8 cellular contexts compared by ENCODE assay signal in the genomic region with DNA sequence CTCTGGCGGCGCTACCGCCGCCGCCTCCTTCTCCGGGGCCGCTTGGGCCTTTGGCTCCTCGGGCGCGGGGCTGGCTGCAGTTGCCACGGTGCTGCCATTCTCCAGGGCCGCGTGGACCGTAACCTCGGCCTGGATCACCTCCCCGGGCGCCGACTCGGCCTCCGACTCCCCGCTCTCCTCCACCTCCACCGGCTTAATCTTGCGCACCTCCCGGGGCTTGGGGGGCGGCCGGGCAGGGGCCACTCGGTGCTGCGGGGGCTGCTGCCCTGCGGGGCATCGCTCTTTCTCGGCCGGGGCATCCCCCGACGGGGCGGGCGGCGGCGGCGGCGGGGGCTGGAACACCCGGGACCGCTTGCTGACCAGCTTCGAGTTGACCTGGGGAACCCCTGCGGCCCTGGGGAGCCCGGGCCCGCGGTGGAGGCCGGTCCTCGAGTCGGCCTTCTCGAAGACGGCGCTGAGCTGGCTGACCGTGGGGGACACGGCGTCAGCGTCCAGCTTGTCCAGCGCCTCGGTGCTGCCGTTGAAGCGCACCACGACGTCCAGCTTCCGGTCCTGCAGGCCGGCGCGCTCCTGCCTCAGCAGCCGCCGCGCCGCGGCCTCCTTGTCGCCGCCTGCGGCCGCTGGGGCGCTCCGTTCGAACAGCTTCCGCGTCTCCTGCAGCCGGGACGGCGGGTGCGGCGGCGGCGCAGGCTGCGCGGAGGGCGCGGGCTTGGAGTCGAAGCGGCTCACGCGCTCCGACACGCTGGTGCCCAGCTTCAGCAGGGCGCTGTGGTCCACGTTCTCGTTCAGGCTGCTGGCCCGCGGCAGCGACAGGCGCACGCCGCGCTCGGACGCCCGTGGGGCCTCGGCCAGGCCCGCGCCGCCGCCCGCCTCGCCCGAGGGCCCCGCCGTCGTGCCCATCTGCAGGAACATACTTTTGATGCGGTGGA. TPM values are rescaled to one million over a fixed set of nuclear protein-coding genes. Genes with fewer than 3 reads are reported as not detected.
A peak's percentile ranks its signal among the peaks of the same experiment; 100 is the strongest.
DNase-seq lines count a peak whose midpoint lies in the region; ATAC-seq and TF ChIP-seq lines count a peak whose summit lies in the region.

No MANE protein-coding gene starts in this region.

- TF ChIP-seq EP300 in Ishikawa (IDR thresholded peaks at IDR 0.05; ENCODE audit: borderline replicate concordance): no peak

- peak overlapping the region; percentile 81 for H3K4me3 Mint-ChIP-seq in Caco-2 (ENCODE audit: unreplicated experiment)
- H3K4me3 Mint-ChIP-seq in central memory CD8-positive, alpha-beta T cell: peak overlapping the region; percentile 89

- peak overlapping the region; percentile 69 for H3K4me3 ChIP-seq in Caco-2 (ENCODE audit: low read depth, low read length)

- peak overlapping the region; percentile 77 for H3K27ac Mint-ChIP-seq in Caco-2 (ENCODE audit: unreplicated experiment)
- peak overlapping the region; percentile 90 for H3K27ac Mint-ChIP-seq in central memory CD8-positive, alpha-beta T cell (ENCODE audit: low read depth)

- BruUV-seq in Caco-2 (replicated peaks; lab: Mats Ljungman, UMichigan): no TSS peak

- no peak for TF ChIP-seq RAD21 in Ishikawa (IDR thresholded peaks at IDR 0.05; ENCODE audit: low read depth)

- peaks cover 39% of the 10 kb centered on the region for H3K4me1 Mint-ChIP-seq in Caco-2 (ENCODE audit: low read depth, unreplicated experiment)
- peaks cover 43% of the 10 kb centered on the region for H3K4me1 Mint-ChIP-seq in central memory CD8-positive, alpha-beta T cell

- H3K36me3 Mint-ChIP-seq in Caco-2 (ENCODE audit: insufficient read depth, unreplicated experiment): peaks cover 13% of the 10 kb centered on the region
- peaks cover 21% of the 10 kb centered on the region for H3K36me3 Mint-ChIP-seq in central memory CD8-positive, alpha-beta T cell (ENCODE audit: insufficient read depth)

- no peaks in the 10 kb centered on the region for H3K9me3 Mint-ChIP-seq in Caco-2 (ENCODE audit: unreplicated experiment)
- H3K9me3 Mint-ChIP-seq in central memory CD8-positive, alpha-beta T cell: no peaks in the 10 kb centered on the region

- peaks cover 34% of the 10 kb centered on the region for H3K4me1 ChIP-seq in Caco-2

- POLR2A ChIA-PET in Caco-2 (lab: Charles Lee): interaction anchor here (0.9 kb wide), 1 partner anchor 385 kb away, joined by 3 read pairs; the partner anchor contains the start of gene FAM117A

- CTCF ChIA-PET in Caco-2 (lab: Charles Lee): interaction anchor here (0.6 to 2.2 kb wide), 16 partner anchors 9 to 774 kb away, joined by 3 to 7 read pairs (median 4); no protein-coding TSS in a partner anchor

- no peaks in the 10 kb centered on the region for H3K9me3 ChIP-seq in Caco-2

- intact Hi-C loops in Caco-2 (cut with micrococcal nuclease; ENCODE audit: unreplicated experiment): no loop called here

- peak; percentile 3 to 31 for TF ChIP-seq CTCF in Caco-2 (IDR thresholded peaks at IDR 0.05; ENCODE audit: insufficient read depth in 1 of 2, low read depth in 1 of 2, low read length in 1 of 2, severe bottlenecking in 1 of 2, unreplicated experiment in 1 of 2)

- H3K27me3 Mint-ChIP-seq in Caco-2 (ENCODE audit: insufficient read depth, unreplicated experiment): no peaks in the 10 kb centered on the region
- H3K27me3 Mint-ChIP-seq in central memory CD8-positive, alpha-beta T cell: no peaks in the 10 kb centered on the region

- peak; percentile 12 for ATAC-seq in central memory CD8-positive, alpha-beta T cell (replicated peaks; ENCODE audit: extremely low read depth, poor library complexity, severe bottlenecking)
- ATAC-seq in HG02642 (IDR thresholded peaks at IDR 0.05; ENCODE audit: poor library complexity, unreplicated experiment): no peak

- DNase-seq in Caco-2 (peak; percentile 79 to 89), T-helper 9 cell (peak; percentile 52), left kidney (ENCODE audit: low read depth, low spot score) (peak; percentile 84), NCI-H446 treated with DMSO at 0.1 percent for 48 hours (lab: John Stamatoyannopoulos, UW) (no peak)
- DNase-seq in central memory CD8-positive, alpha-beta T cell (ENCODE audit: low spot score in 2 of 2): no peak
- peak; percentile 65 for DNase-seq in stimulated activated CD8-positive, alpha-beta memory T cell treated with anti-CD3 and anti-CD28 coated beads, Interleukin-4, amount 100 ng/mL, for 48 hours

- H3K27me3 ChIP-seq in Caco-2 (replicated peaks; ENCODE audit: control insufficient read depth, insufficient read depth, low read length): no peaks in the 10 kb centered on the region

- H3K36me3 ChIP-seq in Caco-2 (ENCODE audit: control insufficient read depth, insufficient read depth, low read length): peaks cover 6% of the 10 kb centered on the region; the same call in 1 of the 2 replicates

TF ChIP-seq in Ishikawa, 13 proteins besides CTCF, POLR2A, EP300 and RAD21:
- TF ChIP-seq TAF1 (IDR thresholded peaks at IDR 0.05; ENCODE audit: low read depth): peak; percentile 27; the same call in 1 of the 2 replicates
- TF ChIP-seq, protein P1, sequence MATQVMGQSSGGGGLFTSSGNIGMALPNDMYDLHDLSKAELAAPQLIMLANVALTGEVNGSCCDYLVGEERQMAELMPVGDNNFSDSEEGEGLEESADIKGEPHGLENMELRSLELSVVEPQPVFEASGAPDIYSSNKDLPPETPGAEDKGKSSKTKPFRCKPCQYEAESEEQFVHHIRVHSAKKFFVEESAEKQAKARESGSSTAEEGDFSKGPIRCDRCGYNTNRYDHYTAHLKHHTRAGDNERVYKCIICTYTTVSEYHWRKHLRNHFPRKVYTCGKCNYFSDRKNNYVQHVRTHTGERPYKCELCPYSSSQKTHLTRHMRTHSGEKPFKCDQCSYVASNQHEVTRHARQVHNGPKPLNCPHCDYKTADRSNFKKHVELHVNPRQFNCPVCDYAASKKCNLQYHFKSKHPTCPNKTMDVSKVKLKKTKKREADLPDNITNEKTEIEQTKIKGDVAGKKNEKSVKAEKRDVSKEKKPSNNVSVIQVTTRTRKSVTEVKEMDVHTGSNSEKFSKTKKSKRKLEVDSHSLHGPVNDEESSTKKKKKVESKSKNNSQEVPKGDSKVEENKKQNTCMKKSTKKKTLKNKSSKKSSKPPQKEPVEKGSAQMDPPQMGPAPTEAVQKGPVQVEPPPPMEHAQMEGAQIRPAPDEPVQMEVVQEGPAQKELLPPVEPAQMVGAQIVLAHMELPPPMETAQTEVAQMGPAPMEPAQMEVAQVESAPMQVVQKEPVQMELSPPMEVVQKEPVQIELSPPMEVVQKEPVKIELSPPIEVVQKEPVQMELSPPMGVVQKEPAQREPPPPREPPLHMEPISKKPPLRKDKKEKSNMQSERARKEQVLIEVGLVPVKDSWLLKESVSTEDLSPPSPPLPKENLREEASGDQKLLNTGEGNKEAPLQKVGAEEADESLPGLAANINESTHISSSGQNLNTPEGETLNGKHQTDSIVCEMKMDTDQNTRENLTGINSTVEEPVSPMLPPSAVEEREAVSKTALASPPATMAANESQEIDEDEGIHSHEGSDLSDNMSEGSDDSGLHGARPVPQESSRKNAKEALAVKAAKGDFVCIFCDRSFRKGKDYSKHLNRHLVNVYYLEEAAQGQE (IDR thresholded peaks at IDR 0.05; ENCODE audit: low read depth): no peak
- no peak for TF ChIP-seq YY1 (IDR thresholded peaks at IDR 0.05; ENCODE audit: low read depth)
- TF ChIP-seq NFIC (IDR thresholded peaks at IDR 0.05): no peak
- TF ChIP-seq TCF12 (IDR thresholded peaks at IDR 0.05; ENCODE audit: low read depth): 0 out of 2 replicates have a peak, but pooled peaks have one; percentile 23
- TF ChIP-seq TEAD4 (IDR thresholded peaks at IDR 0.05): no peak
- no peak for TF ChIP-seq EGR1 (IDR thresholded peaks at IDR 0.05)
- TF ChIP-seq, protein P2, sequence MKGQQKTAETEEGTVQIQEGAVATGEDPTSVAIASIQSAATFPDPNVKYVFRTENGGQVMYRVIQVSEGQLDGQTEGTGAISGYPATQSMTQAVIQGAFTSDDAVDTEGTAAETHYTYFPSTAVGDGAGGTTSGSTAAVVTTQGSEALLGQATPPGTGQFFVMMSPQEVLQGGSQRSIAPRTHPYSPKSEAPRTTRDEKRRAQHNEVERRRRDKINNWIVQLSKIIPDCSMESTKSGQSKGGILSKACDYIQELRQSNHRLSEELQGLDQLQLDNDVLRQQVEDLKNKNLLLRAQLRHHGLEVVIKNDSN (IDR thresholded peaks at IDR 0.05): no peak
- TF ChIP-seq, protein P3, sequence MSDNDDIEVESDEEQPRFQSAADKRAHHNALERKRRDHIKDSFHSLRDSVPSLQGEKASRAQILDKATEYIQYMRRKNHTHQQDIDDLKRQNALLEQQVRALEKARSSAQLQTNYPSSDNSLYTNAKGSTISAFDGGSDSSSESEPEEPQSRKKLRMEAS (IDR thresholded peaks at IDR 0.05): peak; percentile 75
- no peak for TF ChIP-seq CEBPB (IDR thresholded peaks at IDR 0.05)

RNA-seq across cellular contexts. Expression of gene PPP1R9B, which starts 0.8 kb away (rescaled TPM):
- 74.8 and 76.2 TPM in 2 replicates for total RNA-seq in Caco-2 (2022)

RNA-seq across cellular contexts. Expression of gene SGCA, which starts 16.1 kb away (rescaled TPM):
- total RNA-seq in Caco-2 (2022): not detected in 2 replicates

RNA-seq across cellular contexts. Expression of gene SAMD14, which starts 19.7 kb away (rescaled TPM):
- total RNA-seq in Caco-2 (2022): 2.2 and 3.4 TPM in 2 replicates

RNA-seq across cellular contexts. Expression of gene COL1A1, which starts 51.7 kb away (rescaled TPM):
- total RNA-seq in Caco-2 (2022): 23.4 and 27.3 TPM in 2 replicates

RNA-seq across cellular contexts. Expression of gene PDK2, which starts 54.5 kb away (rescaled TPM):
- 10.5 and 15.2 TPM in 2 replicates for total RNA-seq in Caco-2 (2022)

Comparison
In these comparisons a context has a peak if more than half of its experiments do, and no peak if none do; other contexts are left out.
1. DNase-seq: peak in Caco-2 (2 of 2), T-helper 9 cell (single experiment), left kidney (single experiment) and stimulated activated CD8-positive, alpha-beta memory T cell treated with anti-CD3 and anti-CD28 coated beads, Interleukin-4, amount 100 ng/mL, for 48 hours (single experiment); none in central memory CD8-positive, alpha-beta T cell (0 of 2) and NCI-H446 treated with DMSO at 0.1 percent for 48 hours (single experiment).